ENCODE assay signal across 12 cellular contexts in genomic region chr1:19169642-19170041, GRCh38. TPM values are rescaled to one million over a fixed set of nuclear protein-coding genes. Genes with fewer than 3 reads are reported as not detected.
DNase-seq lines count a peak whose midpoint lies in the region; ATAC-seq lines count a peak whose summit lies in the region.
"Had no signal": no experiment of that assay in that cellular context is flagged by ENCODE, and none has a peak within 500 bp of the region (broad histone marks: within the 10 kb centered on the region; RNA-seq: fewer than 3 reads in every experiment).

No MANE protein-coding gene starts in this region.

- DNase-seq in AG20443 (ENCODE audit: low spot score) (peak; percentile 24), GM19238 (ENCODE audit: insufficient read length, low spot score) (peak; percentile 25), HT1080 (ENCODE audit: low read depth) (peak; percentile 7), HK-2 (ENCODE audit: unreplicated experiment) (no peak), T-helper 9 cell (no peak), activated gamma-delta T cell (lab: John Stamatoyannopoulos, UW) (no peak)
- DNase-seq: DND-41, left ventricle myocardium superior, PC-9 had no signal

- no peak for ATAC-seq in HG02623 (IDR thresholded peaks at IDR 0.05; ENCODE audit: unreplicated experiment)
- ATAC-seq: left ventricle myocardium superior had no signal

- peak overlapping the region; percentile 15 for H3K27ac ChIP-seq in cingulate gyrus (ENCODE audit: low read depth, low read length)
- H3K27ac ChIP-seq: PC-9, skin epidermis had no signal

RNA-seq across cellular contexts. Expression of gene UBR4, which starts 40.4 kb away (rescaled TPM):
- total RNA-seq in HT1080 (2014; rRNA removed; shearing (Covaris generic)), result 73.7 and 90.5 TPM in 2 replicates
- 40.3 and 41.4 TPM in 2 replicates for polyA plus RNA-seq in HT1080 (2015; cell fraction: cytosol; rRNA removed)
- 249 and 326 TPM in 2 replicates for polyA plus RNA-seq in HT1080 (2015; cell fraction: nucleus; rRNA removed)

Comparison
In these comparisons a context has a peak if more than half of its experiments do, and no peak if none do; other contexts are left out.
1. DNase-seq: peak in AG20443 (single experiment), GM19238 (single experiment) and HT1080 (single experiment); none in HK-2 (single experiment), T-helper 9 cell (single experiment) and activated gamma-delta T cell (single experiment).